In the genomic region with DNA sequence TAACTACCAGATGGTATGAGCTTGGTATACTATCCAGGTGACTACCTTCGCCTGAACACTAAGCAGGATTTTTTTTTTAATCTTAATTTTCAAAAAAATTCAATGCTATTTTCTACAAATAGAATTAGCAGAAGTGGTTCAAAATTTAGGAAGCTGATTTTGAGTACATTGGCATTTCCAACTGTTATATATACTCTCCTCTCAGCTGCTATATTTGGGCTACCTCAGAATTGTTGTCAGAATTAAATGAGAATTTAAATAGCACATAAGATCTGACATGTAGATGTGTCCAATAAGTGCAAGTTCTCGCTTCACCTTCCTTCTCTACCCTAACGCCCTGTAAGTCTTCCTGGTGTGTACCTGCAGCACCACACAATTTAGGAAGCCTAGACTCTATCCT, we compare ENCODE assay signal across 30 cellular contexts.
"Had no signal": no experiment of that assay in that cellular context is flagged by ENCODE, and none has a peak within 500 bp of the region (broad histone marks: within the 10 kb centered on the region; RNA-seq: fewer than 3 reads in every experiment).

No MANE protein-coding gene starts in this region.

- ATAC-seq: left colon; left lung; lower lobe of right lung; mucosa of descending colon; naive thymus-derived CD4-positive, alpha-beta T cell; natural killer cell treated with Interleukin-12 subunit alpha and Interleukin-12 subunit beta and Interleukin-15 and Interleukin-18, amount 100 ng/mL, for 72 hours; pancreas; psoas muscle; right lobe of liver; stimulated activated memory B cell treated with anti-CD40 and anti-IgM and Interleukin-4, amounts not matched to agents 10 μg/mL and 1 μg/mL and 100 μg/mL, for 72 hours; stimulated activated naive CD8-positive, alpha-beta T cell treated with anti-CD3 and anti-CD28 coated beads, Interleukin-15, Interleukin-2, amounts not matched to agents 100 U/mL and 50 U/mL, for 24 hours had no signal

- H2AFZ ChIP-seq: hepatocyte had no signal

- H3K27me3 Mint-ChIP-seq: naive thymus-derived CD4-positive, alpha-beta T cell; natural killer cell treated with Interleukin-12 subunit alpha and Interleukin-12 subunit beta and Interleukin-15 and Interleukin-18, amount 100 ng/mL, for 72 hours had no signal

- H3K4me1 ChIP-seq: left lung, lower lobe of right lung, psoas muscle, testis, thyroid gland, transverse colon, upper lobe of left lung, vagina had no signal

- H3K27ac Mint-ChIP-seq: immature natural killer cell; naive thymus-derived CD4-positive, alpha-beta T cell; natural killer cell treated with Interleukin-12 subunit alpha and Interleukin-12 subunit beta and Interleukin-15 and Interleukin-18, amount 100 ng/mL, for 72 hours; stimulated activated memory B cell treated with anti-CD40 and anti-IgM and Interleukin-4, amounts not matched to agents 10 μg/mL and 1 μg/mL and 100 μg/mL, for 72 hours had no signal

- H3K27ac ChIP-seq: hepatocyte, left lung, lower lobe of right lung, pancreas, psoas muscle, right lobe of liver, stomach, testis, thyroid gland, transverse colon, upper lobe of left lung, vagina had no signal

- H3K79me2 ChIP-seq: hepatocyte had no signal

- H3K27me3 ChIP-seq: hepatocyte, left lung, pancreas, right lobe of liver, stomach, testis, thyroid gland, transverse colon, upper lobe of left lung, vagina had no signal

- H3K4me3 Mint-ChIP-seq: immature natural killer cell; naive thymus-derived CD4-positive, alpha-beta T cell; natural killer cell treated with Interleukin-12 subunit alpha and Interleukin-12 subunit beta and Interleukin-15 and Interleukin-18, amount 100 ng/mL, for 72 hours; stimulated activated memory B cell treated with anti-CD40 and anti-IgM and Interleukin-4, amounts not matched to agents 10 μg/mL and 1 μg/mL and 100 μg/mL, for 72 hours had no signal

- H3K36me3 ChIP-seq: left lung, lower lobe of right lung, pancreas, right lobe of liver, stomach, thyroid gland, transverse colon, upper lobe of left lung, vagina had no signal

- H3K4me3 ChIP-seq: hepatocyte, left lung, lower lobe of right lung, mucosa of descending colon, pancreas, psoas muscle, right lobe of liver, smooth muscle cell, stomach, testis, thyroid gland, transverse colon, upper lobe of left lung, vagina had no signal

- H3K9me3 Mint-ChIP-seq: natural killer cell treated with Interleukin-12 subunit alpha and Interleukin-12 subunit beta and Interleukin-15 and Interleukin-18, amount 100 ng/mL, for 72 hours had no signal

- FAIRE-seq: islet of Langerhans, kidney, pancreas had no signal

- H3K4me2 ChIP-seq: hepatocyte, smooth muscle cell had no signal

- H3K9me3 ChIP-seq: left lung, mucosa of descending colon, pancreas, psoas muscle, right lobe of liver, stomach, testis, thyroid gland, transverse colon, upper lobe of left lung, vagina had no signal

- H3K36me3 Mint-ChIP-seq: immature natural killer cell; stimulated activated memory B cell treated with anti-CD40 and anti-IgM and Interleukin-4, amounts not matched to agents 10 μg/mL and 1 μg/mL and 100 μg/mL, for 72 hours had no signal

- DNase-seq: immature natural killer cell; kidney; left colon; left lung; lower lobe of right lung; mammary epithelial cell; midbrain; mucosa of descending colon; naive thymus-derived CD4-positive, alpha-beta T cell; nucleus accumbens; pancreas; posterior cingulate gyrus; psoas muscle; right lobe of liver; stimulated activated CD4-positive, alpha-beta T cell treated with anti-CD3 and anti-CD28 coated beads, Interleukin-1b, Interleukin-23, amount 100 ng/mL, for 48 hours; stimulated activated CD4-positive, alpha-beta T cell treated with anti-CD3 and anti-CD28 coated beads, Interleukin-2, amount 100 ng/mL, for 48 hours; stimulated activated CD4-positive, alpha-beta T cell treated with anti-CD3 and anti-CD28 coated beads, Interleukin-4, amount 100 ng/mL, for 4 hours; stimulated activated CD8-positive, alpha-beta memory T cell treated with anti-CD3 and anti-CD28 coated beads, Interleukin-4, amount 100 ng/mL, for 48 hours; stimulated activated naive CD8-positive, alpha-beta T cell treated with anti-CD3 and anti-CD28 coated beads, Interleukin-15, Interleukin-2, amounts not matched to agents 100 U/mL and 50 U/mL, for 24 hours; stomach; testis; thyroid gland; transverse colon; upper lobe of left lung had no signal
